14 cellular contexts compared by ENCODE assay signal in genomic region chr2:229475753-229476152, GRCh38.
DNase-seq lines count a peak whose midpoint lies in the region; ATAC-seq and TF ChIP-seq lines count a peak whose summit lies in the region.
"Had no signal": no experiment of that assay in that cellular context is flagged by ENCODE, and none has a peak within 500 bp of the region (broad histone marks: within the 10 kb centered on the region; RNA-seq: fewer than 3 reads in every experiment).

No MANE protein-coding gene starts in this region.

- in situ Hi-C loops in Caki2 (cut with HindIII; ENCODE audit: low pct_unique_long_range_greater_than_20kb, low sequenced_read_pairs), result no loop called here

- H3K9me3 Mint-ChIP-seq in nephron, result peaks cover 2% of the 10 kb centered on the region
- no peaks in the 10 kb centered on the region for H3K9me3 Mint-ChIP-seq in activated T-helper 17 cell treated with anti-CD3 and anti-CD28 coated beads, Interleukin-2, amount 50 U/mL, for 72 hours

- TF ChIP-seq CTCF in PC-3 (conservative IDR thresholded peaks at IDR 0.05; ENCODE audit: low read depth, low read length) (no peak), fibroblast of mammary gland (conservative IDR thresholded peaks at IDR 0.05; ENCODE audit: control insufficient read depth, insufficient read depth, low read depth, low read length) (no peak), nephron (IDR thresholded peaks at IDR 0.05; ENCODE audit: unreplicated experiment in 3 of 3) (no peak), testis (IDR thresholded peaks at IDR 0.05) (no peak)

- peaks cover 11% of the 10 kb centered on the region for H3K4me1 Mint-ChIP-seq in nephron
- H3K4me1 Mint-ChIP-seq in activated T-helper 17 cell treated with anti-CD3 and anti-CD28 coated beads, Interleukin-2, amount 50 U/mL, for 72 hours, result no peaks in the 10 kb centered on the region
- H3K4me1 Mint-ChIP-seq: CD4-positive, CD25-positive, alpha-beta regulatory T cell had no signal

- ATAC-seq in PC-3, result no peak
- no peak for ATAC-seq in activated T-helper 17 cell treated with anti-CD3 and anti-CD28 coated beads, Interleukin-2, amount 50 U/mL, for 72 hours (replicated peaks)

- H3F3A ChIP-seq in PC-3 (ENCODE audit: low read length, unreplicated experiment), result no peaks in the 10 kb centered on the region

- WGBS in testis, 2 donors, result 63 to 66% methylated on average over 5 to 6 of the region's 6 CpGs

- BruUV-seq in PC-3 (replicated peaks; lab: Mats Ljungman, UMichigan), result no TSS peak

- H3K4me3 Mint-ChIP-seq in nephron, result no peak overlapping the region
- H3K4me3 Mint-ChIP-seq in activated T-helper 17 cell treated with anti-CD3 and anti-CD28 coated beads, Interleukin-2, amount 50 U/mL, for 72 hours, result no peak overlapping the region
- H3K4me3 Mint-ChIP-seq: CD4-positive, CD25-positive, alpha-beta regulatory T cell had no signal

- no peaks in the 10 kb centered on the region for H4K20me1 ChIP-seq in PC-3 (ENCODE audit: low read length)

- intact Hi-C loops in PC-3 (cut with micrococcal nuclease), result no loop called here
- intact Hi-C loops in testis (cut with DNase I; ENCODE audit: low total_unique reads), result no loop called here

- H3K36me3 ChIP-seq in PC-3 (ENCODE audit: low read depth, low read length) (no peaks in the 10 kb centered on the region), testis (ENCODE audit: low read depth, missing control alignments) (no peaks in the 10 kb centered on the region)
- H3K36me3 ChIP-seq: Peyer's patch had no signal

- H3K27me3 ChIP-seq in PC-3 (ENCODE audit: low read length), result no peaks in the 10 kb centered on the region
- no peaks in the 10 kb centered on the region for H3K27me3 ChIP-seq in testis
- H3K27me3 ChIP-seq: Peyer's patch had no signal

- H3K27ac Mint-ChIP-seq in nephron, result peak overlapping the region in 2 of 3 experiments; percentile 26 to 42
- no peak overlapping the region for H3K27ac Mint-ChIP-seq in activated T-helper 17 cell treated with anti-CD3 and anti-CD28 coated beads, Interleukin-2, amount 50 U/mL, for 72 hours
- H3K27ac Mint-ChIP-seq: CD4-positive, CD25-positive, alpha-beta regulatory T cell had no signal

- H3K27ac ChIP-seq in PC-3 (ENCODE audit: low read length) (no peak overlapping the region), testis (no peak overlapping the region)
- H3K27ac ChIP-seq: Peyer's patch had no signal

- H3K4me3 ChIP-seq in PC-3 (ENCODE audit: low read length) (no peak overlapping the region), fibroblast of mammary gland (ENCODE audit: control insufficient read depth, low read depth, low read length) (no peak overlapping the region), testis (no peak overlapping the region)
- H3K4me3 ChIP-seq: Peyer's patch had no signal

- DNase-seq in Caki2 (ENCODE audit: low read depth) (peak; percentile 40), PC-3 (peak; percentile 12), fibroblast of mammary gland (ENCODE audit: low read depth) (peak; percentile 33), testis (no peak)
- no peak for DNase-seq in activated T-cell treated with anti-CD3 and anti-CD28 coated beads, Interleukin-2, amount 50 U/mL, for 48 hours
- DNase-seq: ACHN; CD4-positive, CD25-positive, alpha-beta regulatory T cell; MM.1S; NCI-H1930; NCI-H510A; Peyer's patch; Right ventricle myocardium superior had no signal

- H3K4me1 ChIP-seq in PC-3 (ENCODE audit: insufficient read depth, low read length), result no peaks in the 10 kb centered on the region
- no peaks in the 10 kb centered on the region for H3K4me1 ChIP-seq in testis
- H3K4me1 ChIP-seq: Peyer's patch had no signal

- H3K9me2 ChIP-seq in PC-3 (replicated peaks; ENCODE audit: low read length), result no peaks in the 10 kb centered on the region

- no peak overlapping the region for H3K4me2 ChIP-seq in PC-3 (ENCODE audit: low read length)

- no peak overlapping the region for H2AFZ ChIP-seq in PC-3 (ENCODE audit: low read length)

- no peaks in the 10 kb centered on the region for H3K36me3 Mint-ChIP-seq in nephron (ENCODE audit: low read depth)
- no peaks in the 10 kb centered on the region for H3K36me3 Mint-ChIP-seq in activated T-helper 17 cell treated with anti-CD3 and anti-CD28 coated beads, Interleukin-2, amount 50 U/mL, for 72 hours (ENCODE audit: low read depth)
- H3K36me3 Mint-ChIP-seq: CD4-positive, CD25-positive, alpha-beta regulatory T cell had no signal

- no peak for TF ChIP-seq POLR2A in testis (IDR thresholded peaks at IDR 0.05)

- H3K27me3 Mint-ChIP-seq in nephron (ENCODE audit: low read depth), result peaks cover 5% of the 10 kb centered on the region
- peaks cover 3% of the 10 kb centered on the region for H3K27me3 Mint-ChIP-seq in activated T-helper 17 cell treated with anti-CD3 and anti-CD28 coated beads, Interleukin-2, amount 50 U/mL, for 72 hours
- H3K27me3 Mint-ChIP-seq: CD4-positive, CD25-positive, alpha-beta regulatory T cell had no signal

- POLR2A ChIA-PET in PC-3 (lab: Charles Lee; ENCODE audit: unreplicated experiment), result no interaction called here

- CTCF ChIA-PET in PC-3 (lab: Charles Lee), result no interaction called here

- H3K9me3 ChIP-seq in PC-3 (ENCODE audit: low read length), result no peaks in the 10 kb centered on the region
- H3K9me3 ChIP-seq in testis, result no peaks in the 10 kb centered on the region
- H3K9me3 ChIP-seq: Peyer's patch had no signal

- no peaks in the 10 kb centered on the region for H3K79me2 ChIP-seq in PC-3 (ENCODE audit: low read length)

- no peak overlapping the region for H3K9ac ChIP-seq in PC-3 (ENCODE audit: low read length)

Comparison
In these comparisons a context has a peak if more than half of its experiments do, and no peak if none do; other contexts are left out.
1. DNase-seq: peak in Caki2 (single experiment), PC-3 (single experiment) and fibroblast of mammary gland (single experiment); none in activated T-cell treated with anti-CD3 and anti-CD28 coated beads, Interleukin-2, amount 50 U/mL, for 48 hours (0 of 2) and testis (single experiment).